Comparison of ENCODE assay signal across 20 cellular contexts in genomic region chr12:119202121-119202527, GRCh38. TPM values are rescaled to one million over a fixed set of nuclear protein-coding genes. Genes with fewer than 3 reads are reported as not detected.
DNase-seq lines count a peak whose midpoint lies in the region; ATAC-seq and FAIRE-seq lines count a peak whose summit lies in the region.
"Had no signal": no experiment of that assay in that cellular context is flagged by ENCODE, and none has a peak within 500 bp of the region (broad histone marks: within the 10 kb centered on the region; RNA-seq: fewer than 3 reads in every experiment).

No MANE protein-coding gene starts in this region.

- ATAC-seq in left cardiac atrium: no peak
- no peak for ATAC-seq in GM21825 (IDR thresholded peaks at IDR 0.05; ENCODE audit: unreplicated experiment)
- no peak for ATAC-seq in HG03432 (IDR thresholded peaks at IDR 0.05; ENCODE audit: unreplicated experiment)
- ATAC-seq: A549 had no signal

- no peak for FAIRE-seq in GM19239 (lab: Jason Lieb, UNC)
- FAIRE-seq: A549, D721Med had no signal

- intact Hi-C loops in cardiac septum (cut with DNase I): loop anchor here (10.0 kb wide), 1 partner anchor 213 kb away; no protein-coding TSS in a partner anchor
- intact Hi-C loops in left cardiac atrium (cut with DNase I): no loop called here

- peak; percentile 24 for DNase-seq in cardiac septum (ENCODE audit: low spot score)
- DNase-seq in left cardiac atrium: no peak
- DNase-seq in NCI-H345 (lab: John Stamatoyannopoulos, UW): peak; percentile 91
- peak; percentile 46 for DNase-seq in iPS-NIHi7 (ENCODE audit: extremely low spot score)
- no peak for DNase-seq in GM19239 (ENCODE audit: insufficient read length, low spot score)
- no peak for DNase-seq in activated effector memory CD4-positive, alpha-beta T cell treated with anti-CD3 and anti-CD28 coated beads, Interleukin-2, amount 50 U/mL, for 16 hours
- DNase-seq: activated CD4-positive, alpha-beta T cell treated with anti-CD3 and anti-CD28 coated beads, Interleukin-2, amount 50 U/mL, for 48 hours; caudate nucleus; dermis blood vessel endothelial cell; head of caudate nucleus; immature natural killer cell; NCI-H226; retina; spleen; WERI-Rb-1 had no signal

RNA-seq across cellular contexts. Expression of gene HSPB8, which starts 23.4 kb away (rescaled TPM):
- total RNA-seq in cardiac septum (529 TPM), left cardiac atrium (100 to 1,000 TPM; 314 to 316 TPM)
- total RNA-seq: T-helper 2 cell treated with Interferon-gamma antibody and Interleukin-4, amounts not matched to agents 100 ng/mL and 5 ng/mL, for 36 hours had no signal

Comparison
In these comparisons a context has a peak if more than half of its experiments do, and no peak if none do; other contexts are left out.
1. DNase-seq: peak in cardiac septum (single experiment), NCI-H345 (single experiment) and iPS-NIHi7 (single experiment); none in left cardiac atrium (single experiment), GM19239 (single experiment) and activated effector memory CD4-positive, alpha-beta T cell treated with anti-CD3 and anti-CD28 coated beads, Interleukin-2, amount 50 U/mL, for 16 hours (single experiment).